31 cellular contexts compared by ENCODE assay signal in the genomic region with DNA sequence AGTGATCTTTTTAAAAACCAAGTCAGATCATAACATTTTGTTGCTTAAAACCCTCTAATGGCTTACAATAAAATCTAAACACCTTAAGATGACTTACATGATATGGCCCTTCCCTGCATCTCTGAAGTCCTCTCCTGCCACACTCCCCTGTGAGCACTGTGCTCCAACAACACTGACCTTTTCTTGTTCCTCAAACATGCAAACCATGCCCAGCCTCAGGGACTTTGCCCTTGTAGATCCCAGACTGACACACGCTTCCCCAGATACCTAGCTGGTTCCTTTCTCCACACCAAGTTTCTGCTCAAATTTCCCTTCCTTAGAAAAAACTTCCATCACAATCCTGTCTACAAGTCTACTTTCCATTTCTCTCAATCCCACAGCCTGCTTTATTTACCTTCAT.
"Had no signal": no experiment of that assay in that cellular context is flagged by ENCODE, and none has a peak within 500 bp of the region (broad histone marks: within the 10 kb centered on the region; RNA-seq: fewer than 3 reads in every experiment).

No MANE protein-coding gene starts in this region.

- H3K4me1 Mint-ChIP-seq: natural killer cell; nephron; neural progenitor cell; stimulated activated memory B cell treated with anti-CD40 and anti-IgM and Interleukin-4, amounts not matched to agents 10 μg/mL and 1 μg/mL and 100 μg/mL, for 72 hours; stimulated activated naive CD8-positive, alpha-beta T cell treated with anti-CD3 and anti-CD28 coated beads, Interleukin-15, amount 100 ng/mL, for 72 hours had no signal

- H3K36me3 ChIP-seq: neural progenitor cell, ovary, spleen, thoracic aorta, thyroid gland, tibial nerve, upper lobe of left lung, vagina had no signal

- H3K9me3 Mint-ChIP-seq: stimulated activated memory B cell treated with anti-CD40 and anti-IgM and Interleukin-4, amounts not matched to agents 10 μg/mL and 1 μg/mL and 100 μg/mL, for 72 hours had no signal

- H3K79me2 ChIP-seq: parathyroid adenoma had no signal

- H3K4me3 ChIP-seq: neural progenitor cell, ovary, psoas muscle, skin epidermis, smooth muscle cell, spleen, thoracic aorta, thyroid gland, tibial nerve, upper lobe of left lung, vagina had no signal

- H3K9me3 ChIP-seq: ovary, psoas muscle, spleen, thoracic aorta, thyroid gland, tibial nerve, upper lobe of left lung, vagina had no signal

- H3K27ac ChIP-seq: neural progenitor cell, ovary, parathyroid adenoma, psoas muscle, skin epidermis, spleen, thoracic aorta, thyroid gland, tibial nerve, upper lobe of left lung, vagina had no signal

- ATAC-seq: natural killer cell; psoas muscle; right cardiac atrium; sciatic nerve; stimulated activated memory B cell treated with anti-CD40 and anti-IgM and Interleukin-4, amounts not matched to agents 10 μg/mL and 1 μg/mL and 100 μg/mL, for 72 hours; stimulated activated naive CD8-positive, alpha-beta T cell treated with anti-CD3 and anti-CD28 coated beads, Interleukin-15, amount 100 ng/mL, for 72 hours; stimulated activated naive CD8-positive, alpha-beta T cell treated with anti-CD3 and anti-CD28 coated beads, Interleukin-15, Interleukin-2, amounts not matched to agents 100 U/mL and 50 U/mL, for 24 hours had no signal

- H3K4me2 ChIP-seq: neural progenitor cell, smooth muscle cell had no signal

- H2AFZ ChIP-seq: neural progenitor cell, parathyroid adenoma had no signal

- FAIRE-seq: urothelium cell line had no signal

- H3K9ac ChIP-seq: neural progenitor cell, parathyroid adenoma had no signal

- H3K4me1 ChIP-seq: neural progenitor cell, parathyroid adenoma, psoas muscle, spleen, thyroid gland, tibial nerve, upper lobe of left lung, vagina had no signal

- DNase-seq: natural killer cell; occipital lobe; ovary; posterior cingulate gyrus; psoas muscle; right cardiac atrium; spleen; stimulated activated CD4-positive, alpha-beta T cell treated with anti-CD3 and anti-CD28 coated beads, Interleukin-12 subunit alpha, Interleukin-12 subunit beta, amount 100 ng/mL, for 4 hours; stimulated activated CD4-positive, alpha-beta T cell treated with anti-CD3 and anti-CD28 coated beads, Interleukin-1b, Interleukin-23, amount 100 ng/mL, for 48 hours; stimulated activated CD4-positive, alpha-beta T cell treated with anti-CD3 and anti-CD28 coated beads, Interleukin-4, amount 100 ng/mL, for 1 hour; stimulated activated CD4-positive, alpha-beta T cell treated with anti-CD3 and anti-CD28 coated beads, Interleukin-4, amount 100 ng/mL, for 4 hours; stimulated activated CD8-positive, alpha-beta memory T cell treated with anti-CD3 and anti-CD28 coated beads, Interleukin-4, amount 100 ng/mL, for 48 hours; stimulated activated naive CD4-positive, alpha-beta T cell; stimulated activated naive CD8-positive, alpha-beta T cell treated with anti-CD3 and anti-CD28 coated beads, Interleukin-15, amount 100 ng/mL, for 72 hours; stimulated activated naive CD8-positive, alpha-beta T cell treated with anti-CD3 and anti-CD28 coated beads, Interleukin-15, Interleukin-2, amounts not matched to agents 100 U/mL and 50 U/mL, for 24 hours; substantia nigra; thyroid gland; trophoblast cell; upper lobe of left lung had no signal

- H3K36me3 Mint-ChIP-seq: natural killer cell; neural progenitor cell; stimulated activated memory B cell treated with anti-CD40 and anti-IgM and Interleukin-4, amounts not matched to agents 10 μg/mL and 1 μg/mL and 100 μg/mL, for 72 hours had no signal

- H3K27ac Mint-ChIP-seq: natural killer cell; nephron; neural progenitor cell; progenitor cell of endocrine pancreas; stimulated activated memory B cell treated with anti-CD40 and anti-IgM and Interleukin-4, amounts not matched to agents 10 μg/mL and 1 μg/mL and 100 μg/mL, for 72 hours; stimulated activated naive CD8-positive, alpha-beta T cell treated with anti-CD3 and anti-CD28 coated beads, Interleukin-15, amount 100 ng/mL, for 72 hours had no signal

- H3K27me3 ChIP-seq: neural progenitor cell, ovary, spleen, thyroid gland, tibial nerve, upper lobe of left lung, vagina had no signal

- H3K27me3 Mint-ChIP-seq: progenitor cell of endocrine pancreas had no signal

- H3K4me3 Mint-ChIP-seq: natural killer cell; nephron; neural progenitor cell; stimulated activated memory B cell treated with anti-CD40 and anti-IgM and Interleukin-4, amounts not matched to agents 10 μg/mL and 1 μg/mL and 100 μg/mL, for 72 hours; stimulated activated naive CD8-positive, alpha-beta T cell treated with anti-CD3 and anti-CD28 coated beads, Interleukin-15, amount 100 ng/mL, for 72 hours had no signal
